In the genomic region with DNA sequence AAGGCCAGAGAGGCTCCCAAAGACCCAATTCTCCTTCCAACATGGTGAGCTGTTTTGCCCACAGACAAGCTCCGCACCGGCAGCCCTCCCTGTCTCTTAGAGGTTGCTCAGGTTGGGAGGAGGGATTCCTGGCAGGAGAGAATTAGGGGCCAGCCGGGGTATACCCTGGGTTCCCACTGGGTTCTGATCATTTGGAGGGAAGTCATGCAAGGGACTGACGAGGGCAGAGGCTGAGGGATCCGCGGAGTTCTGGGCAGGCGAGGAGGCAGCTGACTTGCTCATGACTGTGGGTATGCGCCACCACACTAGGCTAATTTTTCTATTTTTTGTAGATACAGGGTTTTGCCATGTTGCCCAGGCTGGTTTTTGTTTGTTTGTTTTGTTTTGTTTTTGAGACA, we compare ENCODE assay signal across 18 cellular contexts. TPM values are rescaled to one million over a fixed set of nuclear protein-coding genes. Genes with fewer than 3 reads are reported as not detected.
A peak's percentile ranks its signal among the peaks of the same experiment; 100 is the strongest.
DNase-seq lines count a peak whose midpoint lies in the region; ATAC-seq and TF ChIP-seq lines count a peak whose summit lies in the region.
"Had no signal": no experiment of that assay in that cellular context is flagged by ENCODE, and none has a peak within 500 bp of the region (broad histone marks: within the 10 kb centered on the region; RNA-seq: fewer than 3 reads in every experiment).

No MANE protein-coding gene starts in this region.

- H3K4me3 ChIP-seq in coronary artery (peak overlapping the region; percentile 21), psoas muscle (no peak overlapping the region)

- H3K9me3 ChIP-seq in psoas muscle, result no peaks in the 10 kb centered on the region

- TF ChIP-seq CTCF in coronary artery (IDR thresholded peaks at IDR 0.05) (no peak), psoas muscle (IDR thresholded peaks at IDR 0.05) (no peak)

- peak overlapping the region in 1 of 2 donors; percentile 92 for H3K27ac ChIP-seq in coronary artery
- H3K27ac ChIP-seq in layer of hippocampus (ENCODE audit: low read depth, low read length), result peak overlapping the region; percentile 81
- H3K27ac ChIP-seq in temporal lobe (ENCODE audit: low read depth, low read length), result peak overlapping the region; percentile 63
- H3K27ac ChIP-seq in psoas muscle, result no peak overlapping the region
- H3K27ac ChIP-seq: C4-2B had no signal

- H3K36me3 ChIP-seq in psoas muscle (ENCODE audit: insufficient read depth in 1 of 2, low read depth in 1 of 2), result no peaks in the 10 kb centered on the region

- intact Hi-C loops in psoas muscle (cut with DNase I), result loop anchor here in 1 of 2 donors (10.0 kb wide), 1 partner anchor 45 kb away; no protein-coding TSS in a partner anchor

- H3K27me3 ChIP-seq in layer of hippocampus (ENCODE audit: control insufficient read depth, insufficient read depth, low read length), result no peaks in the 10 kb centered on the region
- H3K27me3 ChIP-seq in psoas muscle (ENCODE audit: insufficient read depth in 3 of 3, low read length in 2 of 3), result no peaks in the 10 kb centered on the region

- no peak for ATAC-seq in psoas muscle
- no peak for ATAC-seq in HG03097 (IDR thresholded peaks at IDR 0.05; ENCODE audit: low FRiP score, unreplicated experiment)
- ATAC-seq: activated naive CD4-positive, alpha-beta T cell treated with anti-CD3 and anti-CD28 coated beads, Interleukin-2, amount 50 U/mL, for 72 hours; HCT116 had no signal

- DNase-seq in SK-MEL-5 (ENCODE audit: low read depth, low spot score), result peak; percentile 40
- no peak for DNase-seq in coronary artery (ENCODE audit: low spot score)
- no peak for DNase-seq in NAMALWA (ENCODE audit: low spot score)
- no peak for DNase-seq in AML-193 (lab: John Stamatoyannopoulos, UW)
- no peak for DNase-seq in psoas muscle
- DNase-seq: activated CD4-positive, alpha-beta T cell treated with anti-CD3 and anti-CD28 coated beads for 48 hours; activated T-cell treated with anti-CD3 and anti-CD28 coated beads for 4 hours; cerebellar nuclear complex; Karpas-422; NCI-H187 treated with DMSO at 0.1 percent for 48 hours; NCI-H526 treated with DMSO at 0.1 percent for 48 hours; stimulated activated CD4-positive, alpha-beta T cell treated with anti-CD3 and anti-CD28 coated beads, Interleukin-12 subunit alpha, Interleukin-12 subunit beta, amount 100 ng/mL, for 4 hours had no signal

- peaks cover 23% of the 10 kb centered on the region for H3K4me1 ChIP-seq in psoas muscle

- in situ Hi-C loops in SK-MEL-5 (cut with HindIII; ENCODE audit: low pct_unique_long_range_greater_than_20kb, low sequenced_read_pairs), result no loop called here

- 72 to 82% (median 81%) methylated on average over 8 of the region's 8 CpGs for WGBS in psoas muscle, 3 donors

RNA-seq across cellular contexts. Expression of a gene that starts 4.6 kb away (rescaled TPM):
- 198 and 242 TPM in 2 replicates for total RNA-seq in SK-MEL-5 (2014; rRNA removed; shearing (Covaris generic))
- 395 and 419 TPM in 2 replicates for polyA plus RNA-seq in SK-MEL-5 (2015; cell fraction: cytosol; rRNA removed)
- polyA plus RNA-seq in SK-MEL-5 (2015; cell fraction: nucleus; rRNA removed), result 126 and 127 TPM in 2 replicates
- total RNA-seq in temporal lobe, result 9.1 TPM
- 1 to 10 TPM; 4.1 to 9.3 (median 6.3) TPM for total RNA-seq in psoas muscle
- 1 to 10 TPM; 3.5 to 4.7 (median 3.6) TPM for polyA plus RNA-seq in psoas muscle

RNA-seq across cellular contexts. Expression of a gene that starts 56.2 kb away (rescaled TPM):
- total RNA-seq in SK-MEL-5 (2014; rRNA removed; shearing (Covaris generic)), result 9.5 and 12.2 TPM in 2 replicates
- polyA plus RNA-seq in SK-MEL-5 (2015; cell fraction: cytosol; rRNA removed), result 41.2 and 46.1 TPM in 2 replicates
- 13.2 and 13.8 TPM in 2 replicates for polyA plus RNA-seq in SK-MEL-5 (2015; cell fraction: nucleus; rRNA removed)
- total RNA-seq in temporal lobe, result 3.0 TPM
- 10 to 100 TPM; 11.8 to 16.7 (median 14.2) TPM for total RNA-seq in psoas muscle
- 10 to 100 TPM; 12.1 to 20.5 (median 15.5) TPM for polyA plus RNA-seq in psoas muscle

Comparison
In these comparisons a context has a peak if more than half of its experiments do, and no peak if none do; other contexts are left out.
1. RNA of a gene that starts 4.6 kb away (total RNA-seq): 198 to 242 TPM in SK-MEL-5; 9.1 TPM in temporal lobe (single experiment) and 4.1 to 9.3 TPM in psoas muscle; every median in the first group is over 10 times any median in the second.